Comparison of ENCODE assay signal across 1 cellular context in genomic region chr20:50333131-50333530, GRCh38.
TF ChIP-seq lines count a peak whose summit lies in the region.

No MANE protein-coding gene starts in this region.

TF ChIP-seq in HepG2, 621 proteins besides CTCF, POLR2A, EP300 and RAD21:
- TF ChIP-seq MXD4 (CRISPR knock-in tag; IDR thresholded peaks at IDR 0.05) (no peak), PBX3 (CRISPR knock-in tag; IDR thresholded peaks at IDR 0.05; ENCODE audit: borderline replicate concordance) (no peak), ZMYM2 (CRISPR knock-in tag; IDR thresholded peaks at IDR 0.05) (no peak), ATF7-NPFF (CRISPR knock-in tag; IDR thresholded peaks at IDR 0.05; ENCODE audit: low read depth) (no peak), ZNF572 (CRISPR knock-in tag; IDR thresholded peaks at IDR 0.05) (no peak), THAP11 (CRISPR knock-in tag; IDR thresholded peaks at IDR 0.05) (no peak)
